9 cellular contexts compared by ENCODE assay signal in genomic region chr12:92078167-92079053, GRCh38.
DNase-seq lines count a peak whose midpoint lies in the region; ATAC-seq, FAIRE-seq and TF ChIP-seq lines count a peak whose summit lies in the region.
"Had no signal": no experiment of that assay in that cellular context is flagged by ENCODE, and none has a peak within 500 bp of the region (broad histone marks: within the 10 kb centered on the region; RNA-seq: fewer than 3 reads in every experiment).

No MANE protein-coding gene starts in this region.

- POLR2A ChIA-PET in CD8-positive, alpha-beta T cell (lab: Charles Lee) = interaction anchor here (1.3 kb wide), 1 partner anchor 11 kb away, joined by 4 read pairs; no protein-coding TSS in a partner anchor

- CTCF ChIA-PET in CD8-positive, alpha-beta T cell (lab: Charles Lee) = no interaction called here
- CTCF ChIA-PET in activated CD8-positive, alpha-beta memory T cell treated with anti-CD3 and anti-CD28 coated beads, Interleukin-2, amount 10 ng/mL, durations not matched to agents 7 days and 5 days (lab: Charles Lee) = no interaction called here

- no peak overlapping the region for H3K4me3 ChIP-seq in CD8-positive, alpha-beta T cell (ENCODE audit: low read depth, low read length)
- no peak overlapping the region for H3K4me3 ChIP-seq in MG63
- no peak overlapping the region for H3K4me3 ChIP-seq in bronchial epithelial cell (ENCODE audit: low read depth, low read length)

- peaks cover 3% of the 10 kb centered on the region for H3K9me3 Mint-ChIP-seq in CD8-positive, alpha-beta T cell
- no peaks in the 10 kb centered on the region for H3K9me3 Mint-ChIP-seq in nephron
- H3K9me3 Mint-ChIP-seq in activated CD8-positive, alpha-beta memory T cell treated with anti-CD3 and anti-CD28 coated beads, Interleukin-2, amount 10 ng/mL, durations not matched to agents 7 days and 5 days (ENCODE audit: low read depth) = no peaks in the 10 kb centered on the region
- H3K9me3 Mint-ChIP-seq: endodermal cell had no signal

- H3K4me3 Mint-ChIP-seq in CD8-positive, alpha-beta T cell = no peak overlapping the region
- no peak overlapping the region for H3K4me3 Mint-ChIP-seq in nephron
- no peak overlapping the region for H3K4me3 Mint-ChIP-seq in activated CD8-positive, alpha-beta memory T cell treated with anti-CD3 and anti-CD28 coated beads, Interleukin-2, amount 10 ng/mL, durations not matched to agents 7 days and 5 days
- H3K4me3 Mint-ChIP-seq: endodermal cell had no signal

- no peak overlapping the region for H3K27ac ChIP-seq in CD8-positive, alpha-beta T cell (ENCODE audit: low read depth, low read length)

- intact Hi-C loops in CD8-positive, alpha-beta T cell (cut with DNase I, micrococcal nuclease) = loop anchor here in 1 of 2 experiments (2.0 kb wide), 1 partner anchor 16 kb away; no protein-coding TSS in a partner anchor

- peak; percentile 77 for FAIRE-seq in bronchial epithelial cell (lab: Jason Lieb, UNC)

- H3K27ac Mint-ChIP-seq in CD8-positive, alpha-beta T cell = peak overlapping the region; percentile 84
- H3K27ac Mint-ChIP-seq in nephron = peak overlapping the region in 2 of 3 experiments; percentile 72 to 89
- H3K27ac Mint-ChIP-seq in activated CD8-positive, alpha-beta memory T cell treated with anti-CD3 and anti-CD28 coated beads, Interleukin-2, amount 10 ng/mL, durations not matched to agents 7 days and 5 days = no peak overlapping the region
- H3K27ac Mint-ChIP-seq: endodermal cell had no signal

- H3K27me3 ChIP-seq in CD8-positive, alpha-beta T cell (ENCODE audit: insufficient read depth, low read length) = no peaks in the 10 kb centered on the region
- H3K27me3 ChIP-seq in MG63 (no peaks in the 10 kb centered on the region), bronchial epithelial cell (ENCODE audit: control insufficient read depth, insufficient read depth, low read length) (no peaks in the 10 kb centered on the region)

- DNase-seq in CD8-positive, alpha-beta T cell = no peak
- DNase-seq in MG63 = peak; percentile 76
- DNase-seq in bronchial epithelial cell (ENCODE audit: low read depth) = peak; percentile 96
- no peak for DNase-seq in NOMO-1 treated with dmso at 0.1 percent for 144 hours (lab: John Stamatoyannopoulos, UW; ENCODE audit: unreplicated experiment)
- DNase-seq in activated CD8-positive, alpha-beta memory T cell treated with anti-CD3 and anti-CD28 coated beads, Interleukin-2, amount 10 ng/mL, durations not matched to agents 7 days and 5 days = no peak
- DNase-seq: endodermal cell had no signal

- no peaks in the 10 kb centered on the region for H3K36me3 ChIP-seq in CD8-positive, alpha-beta T cell (ENCODE audit: insufficient read depth, low read length)
- H3K36me3 ChIP-seq in MG63 (no peaks in the 10 kb centered on the region), bronchial epithelial cell (ENCODE audit: control insufficient read depth, insufficient read depth, low read length) (no peaks in the 10 kb centered on the region)

- H3K4me1 Mint-ChIP-seq in CD8-positive, alpha-beta T cell (ENCODE audit: low read depth) = peaks cover 68% of the 10 kb centered on the region
- peaks cover 42% of the 10 kb centered on the region for H3K4me1 Mint-ChIP-seq in nephron
- peaks cover 27% of the 10 kb centered on the region for H3K4me1 Mint-ChIP-seq in activated CD8-positive, alpha-beta memory T cell treated with anti-CD3 and anti-CD28 coated beads, Interleukin-2, amount 10 ng/mL, durations not matched to agents 7 days and 5 days

- peaks cover 4% of the 10 kb centered on the region for H3K36me3 Mint-ChIP-seq in CD8-positive, alpha-beta T cell
- H3K36me3 Mint-ChIP-seq in nephron (ENCODE audit: low read depth) = no peaks in the 10 kb centered on the region
- peaks cover 5% of the 10 kb centered on the region for H3K36me3 Mint-ChIP-seq in activated CD8-positive, alpha-beta memory T cell treated with anti-CD3 and anti-CD28 coated beads, Interleukin-2, amount 10 ng/mL, durations not matched to agents 7 days and 5 days

- no peak for TF ChIP-seq CTCF in CD8-positive, alpha-beta T cell (IDR thresholded peaks at IDR 0.05)
- TF ChIP-seq CTCF in bronchial epithelial cell (IDR thresholded peaks at IDR 0.05; ENCODE audit: insufficient read depth, low read length, severe bottlenecking) (no peak), nephron (IDR thresholded peaks at IDR 0.05; ENCODE audit: unreplicated experiment in 3 of 3) (no peak)

- H3K27me3 Mint-ChIP-seq in CD8-positive, alpha-beta T cell (ENCODE audit: low read depth) = no peaks in the 10 kb centered on the region
- no peaks in the 10 kb centered on the region for H3K27me3 Mint-ChIP-seq in nephron (ENCODE audit: low read depth)
- H3K27me3 Mint-ChIP-seq in activated CD8-positive, alpha-beta memory T cell treated with anti-CD3 and anti-CD28 coated beads, Interleukin-2, amount 10 ng/mL, durations not matched to agents 7 days and 5 days = no peaks in the 10 kb centered on the region

- H3K9me3 ChIP-seq in CD8-positive, alpha-beta T cell (ENCODE audit: low read length) = no peaks in the 10 kb centered on the region
- no peaks in the 10 kb centered on the region for H3K9me3 ChIP-seq in MG63

- ATAC-seq in CD8-positive, alpha-beta T cell = no peak
- ATAC-seq in GM18519 (IDR thresholded peaks at IDR 0.05; ENCODE audit: low FRiP score, unreplicated experiment) (no peak), HG02678 (IDR thresholded peaks at IDR 0.05; ENCODE audit: unreplicated experiment) (no peak)
- no peak for ATAC-seq in activated CD8-positive, alpha-beta memory T cell treated with anti-CD3 and anti-CD28 coated beads, Interleukin-2, amount 10 ng/mL, durations not matched to agents 7 days and 5 days

- peaks cover 48% of the 10 kb centered on the region for H3K4me1 ChIP-seq in CD8-positive, alpha-beta T cell (ENCODE audit: insufficient read depth, low read length)

Comparison
In these comparisons a context has a peak if more than half of its experiments do, and no peak if none do; other contexts are left out.
1. DNase-seq: peak in MG63 (single experiment) and bronchial epithelial cell (single experiment); none in CD8-positive, alpha-beta T cell (0 of 7), NOMO-1 treated with dmso at 0.1 percent for 144 hours (single experiment) and activated CD8-positive, alpha-beta memory T cell treated with anti-CD3 and anti-CD28 coated beads, Interleukin-2, amount 10 ng/mL, durations not matched to agents 7 days and 5 days (single experiment).